Comparison of ENCODE assay signal across 8 cellular contexts in genomic region chr11:95089620-95090542, GRCh38. TPM values are rescaled to one million over a fixed set of nuclear protein-coding genes. Genes with fewer than 3 reads are reported as not detected.
DNase-seq lines count a peak whose midpoint lies in the region; ATAC-seq and TF ChIP-seq lines count a peak whose summit lies in the region.

TSS of gene ENDOD1 (plus strand) at chr11:95089846. CDS start at chr11:95089928, 82 bp downstream.

- H3K4me1 ChIP-seq in HUES6 (ENCODE audit: control insufficient read depth, insufficient read depth, low read length), result peaks cover 7% of the 10 kb centered on the region
- peaks cover 10% of the 10 kb centered on the region for H3K4me1 ChIP-seq in RWPE2 (ENCODE audit: insufficient read depth, poor library complexity, severe bottlenecking)
- H3K4me1 ChIP-seq in foreskin keratinocyte, result peaks cover 5% of the 10 kb centered on the region
- H3K4me1 ChIP-seq in neuron (ENCODE audit: insufficient read depth, low read length), result peaks cover 6% of the 10 kb centered on the region
- peaks cover 0 to 29% (median 20%) of the 10 kb centered on the region in 5 donors for H3K4me1 ChIP-seq in subcutaneous abdominal adipose tissue (ENCODE audit: control insufficient read depth in 5 of 5, insufficient read depth in 5 of 5, low read length in 5 of 5)

- ATAC-seq in GM21447 (IDR thresholded peaks at IDR 0.05; ENCODE audit: unreplicated experiment) (peak; percentile 76), RWPE2 (ENCODE audit: low read depth) (peak; percentile 92), foreskin keratinocyte (peak; percentile 95)

- H3K36me3 ChIP-seq in HUES6 (ENCODE audit: control insufficient read depth, insufficient read depth, low read length) (no peaks in the 10 kb centered on the region), RWPE2 (ENCODE audit: low read depth) (no peaks in the 10 kb centered on the region), neuron (ENCODE audit: insufficient read depth, low read length) (no peaks in the 10 kb centered on the region), subcutaneous abdominal adipose tissue (ENCODE audit: control insufficient read depth in 5 of 5, insufficient read depth in 5 of 5, low read length in 5 of 5) (peaks cover 0 to 2% (median 0%) of the 10 kb centered on the region in 5 donors)

- H3K4me3 ChIP-seq in HUES6 (ENCODE audit: low read depth, low read length) (peak within 1 kb of the TSS; percentile 89), RWPE2 (ENCODE audit: severe bottlenecking) (peak within 1 kb of the TSS; percentile 52), neuron (ENCODE audit: low read length) (peak within 1 kb of the TSS; percentile 86), subcutaneous abdominal adipose tissue (ENCODE audit: low read depth in 1 of 5, low read length in 5 of 5) (peak within 1 kb of the TSS; percentile 76 to 90 (median 83))

- H3K9me3 ChIP-seq in HUES6 (ENCODE audit: control insufficient read depth, insufficient read depth, low read depth, low read length), result no peaks in the 10 kb centered on the region
- H3K9me3 ChIP-seq in RWPE2 (ENCODE audit: severe bottlenecking), result no peaks in the 10 kb centered on the region
- H3K9me3 ChIP-seq in neuron (ENCODE audit: low read length), result no peaks in the 10 kb centered on the region
- H3K9me3 ChIP-seq in subcutaneous abdominal adipose tissue (ENCODE audit: control insufficient read depth in 5 of 5, low read length in 5 of 5), result no peaks in the 10 kb centered on the region

- peak; percentile 79 for DNase-seq in DMS53 treated with DMSO at 0.1 percent for 48 hours (lab: John Stamatoyannopoulos, UW; ENCODE audit: unreplicated experiment)
- DNase-seq in RWPE2 (ENCODE audit: low spot score), result peak; percentile 79
- DNase-seq in activated gamma-delta T cell (lab: John Stamatoyannopoulos, UW), result peak; percentile 68
- DNase-seq in foreskin keratinocyte, result peak in 1 of 2 donors; percentile 68

- H3K9ac ChIP-seq in HUES6 (ENCODE audit: low read length) (peak within 1 kb of the TSS; percentile 53), subcutaneous abdominal adipose tissue (ENCODE audit: low read length in 5 of 5) (peak within 1 kb of the TSS in 4 of 5 donors; percentile 40 to 75 (median 69))

- TF ChIP-seq CTCF in RWPE2 (IDR thresholded peaks at IDR 0.05; ENCODE audit: poor library complexity, severe bottlenecking) (peak; percentile 14), foreskin keratinocyte (conservative IDR thresholded peaks at IDR 0.05) (peak; percentile 29)

- H3K27ac ChIP-seq in HUES6 (ENCODE audit: low read depth, low read length) (no peak within 1 kb of the TSS), RWPE2 (ENCODE audit: poor library complexity, severe bottlenecking) (peak within 1 kb of the TSS; percentile 21), foreskin keratinocyte (peak within 1 kb of the TSS; percentile 39), subcutaneous abdominal adipose tissue (ENCODE audit: low read depth, low read length) (peak within 1 kb of the TSS; percentile 60)

- H3K27me3 ChIP-seq in HUES6 (ENCODE audit: control insufficient read depth, insufficient read depth, low read length) (peaks cover 51% of the 10 kb centered on the region), RWPE2 (ENCODE audit: insufficient read depth, poor library complexity, severe bottlenecking) (no peaks in the 10 kb centered on the region), foreskin keratinocyte (no peaks in the 10 kb centered on the region), neuron (ENCODE audit: insufficient read depth, low read length) (no peaks in the 10 kb centered on the region), subcutaneous abdominal adipose tissue (ENCODE audit: control insufficient read depth in 5 of 5, insufficient read depth in 4 of 5, low read length in 5 of 5) (no peaks in the 10 kb centered on the region)

- H2AFZ ChIP-seq in neuron (ENCODE audit: low read depth, low read length), result peak within 1 kb of the TSS; percentile 99

RNA-seq across cellular contexts. Expression of gene ENDOD1, which starts in this region (rescaled TPM):
- 35.0 and 46.2 TPM in 2 replicates for total RNA-seq in foreskin keratinocyte
- 15.2 and 16.8 TPM in 2 replicates for polyA plus RNA-seq in foreskin keratinocyte
